ENCODE assay signal across 8 cellular contexts in the genomic region with DNA sequence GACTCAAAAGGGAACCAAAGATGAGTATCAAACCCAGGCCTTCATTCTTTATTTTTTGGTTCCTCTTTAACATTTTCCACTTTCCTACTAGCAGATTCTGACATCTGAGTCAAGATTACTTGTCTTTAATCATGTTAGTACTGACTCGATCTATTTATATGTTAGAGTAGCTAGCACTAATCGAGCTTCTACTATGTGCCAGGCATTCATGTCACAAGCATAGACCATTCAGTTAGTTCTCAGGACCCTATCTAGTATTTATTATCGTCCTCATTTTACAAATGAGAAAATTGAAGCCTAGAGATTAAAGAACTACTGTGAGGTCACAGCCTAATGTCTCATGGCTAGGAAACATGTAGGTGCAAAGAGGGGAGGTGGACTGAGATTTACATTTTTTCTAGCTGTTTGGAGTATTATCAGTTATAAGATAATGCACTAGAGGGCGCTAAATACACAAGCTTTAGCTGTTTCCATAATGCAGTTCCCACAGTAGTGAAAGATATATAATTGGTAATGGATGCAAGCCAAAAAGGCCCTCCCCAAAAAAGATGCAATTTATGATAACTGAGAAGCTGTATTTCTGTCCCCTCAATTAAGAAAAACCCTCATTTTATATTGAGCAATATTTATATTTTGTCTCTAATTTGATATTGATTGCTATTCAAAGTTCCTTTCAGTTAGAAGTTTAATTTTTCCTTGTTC. TPM values are rescaled to one million over a fixed set of nuclear protein-coding genes. Genes with fewer than 3 reads are reported as not detected.
DNase-seq lines count a peak whose midpoint lies in the region; ATAC-seq and TF ChIP-seq lines count a peak whose summit lies in the region.

No MANE protein-coding gene starts in this region.

- intact Hi-C loops in activated T-helper 2 cell treated with anti-CD3 and anti-CD28 coated beads, Interferon-gamma antibody, Interleukin-2, Interleukin-4, amounts not matched to agents 10 μg/mL and 5 μg/mL and 100 μg/mL, durations not matched to agents 14 hours and 24 hours and 36 hours (cut with micrococcal nuclease): loop anchor here (1.0 to 5.0 kb wide), 4 partner anchors 60 to 366 kb away; no protein-coding TSS in a partner anchor

- no peak for DNase-seq in BE2C
- DNase-seq in GM19240 (ENCODE audit: insufficient read length, low spot score): peak; percentile 32
- DNase-seq in NCI-H2227 treated with DMSO at 0.1 percent for 48 hours (lab: John Stamatoyannopoulos, UW): peak; percentile 88
- no peak for DNase-seq in activated T-helper 2 cell treated with anti-CD3 and anti-CD28 coated beads, Interferon-gamma antibody, Interleukin-2, Interleukin-4, amounts not matched to agents 10 μg/mL and 5 μg/mL and 100 μg/mL, durations not matched to agents 14 hours and 24 hours and 36 hours (ENCODE audit: low spot score)
- peak; percentile 85 for DNase-seq in inferior parietal cortex (ENCODE audit: extremely low spot score)
- no peak for DNase-seq in thoracic aorta (ENCODE audit: low spot score)
- no peak for DNase-seq in activated CD4-positive, CD25-positive, alpha-beta regulatory T cell treated with anti-CD3 and anti-CD28 coated beads, Interleukin-2, amount 50 U/mL, for 72 hours

- H3K9me3 ChIP-seq in BE2C (no peaks in the 10 kb centered on the region), thoracic aorta (no peaks in the 10 kb centered on the region)

- H3K36me3 ChIP-seq in BE2C (no peaks in the 10 kb centered on the region), thoracic aorta (no peaks in the 10 kb centered on the region)

- H3K4me1 Mint-ChIP-seq in activated T-helper 2 cell treated with anti-CD3 and anti-CD28 coated beads, Interferon-gamma antibody, Interleukin-2, Interleukin-4, amounts not matched to agents 10 μg/mL and 5 μg/mL and 100 μg/mL, durations not matched to agents 14 hours and 24 hours and 36 hours (ENCODE audit: low read depth): peaks cover 63% of the 10 kb centered on the region

- H3K9me3 Mint-ChIP-seq in activated T-helper 2 cell treated with anti-CD3 and anti-CD28 coated beads, Interferon-gamma antibody, Interleukin-2, Interleukin-4, amounts not matched to agents 10 μg/mL and 5 μg/mL and 100 μg/mL, durations not matched to agents 14 hours and 24 hours and 36 hours: no peaks in the 10 kb centered on the region

- H3K27me3 ChIP-seq in BE2C (no peaks in the 10 kb centered on the region), thoracic aorta (replicated peaks; ENCODE audit: insufficient read depth) (no peaks in the 10 kb centered on the region)

- no peak overlapping the region for H3K4me3 Mint-ChIP-seq in activated T-helper 2 cell treated with anti-CD3 and anti-CD28 coated beads, Interferon-gamma antibody, Interleukin-2, Interleukin-4, amounts not matched to agents 10 μg/mL and 5 μg/mL and 100 μg/mL, durations not matched to agents 14 hours and 24 hours and 36 hours (ENCODE audit: low read depth)

- H3K27ac ChIP-seq in thoracic aorta: peak overlapping the region in 1 of 2 donors; percentile 97

- H3K36me3 Mint-ChIP-seq in activated T-helper 2 cell treated with anti-CD3 and anti-CD28 coated beads, Interferon-gamma antibody, Interleukin-2, Interleukin-4, amounts not matched to agents 10 μg/mL and 5 μg/mL and 100 μg/mL, durations not matched to agents 14 hours and 24 hours and 36 hours (ENCODE audit: low read depth): peaks cover 53% of the 10 kb centered on the region

- H3K4me1 ChIP-seq in BE2C (peaks cover 23% of the 10 kb centered on the region), thoracic aorta (ENCODE audit: control insufficient read depth in 1 of 2, low read depth in 2 of 2) (peaks cover 42 to 69% of the 10 kb centered on the region in 2 donors)

- H3K27me3 Mint-ChIP-seq in activated T-helper 2 cell treated with anti-CD3 and anti-CD28 coated beads, Interferon-gamma antibody, Interleukin-2, Interleukin-4, amounts not matched to agents 10 μg/mL and 5 μg/mL and 100 μg/mL, durations not matched to agents 14 hours and 24 hours and 36 hours (ENCODE audit: low read depth): no peaks in the 10 kb centered on the region

- H3K27ac Mint-ChIP-seq in activated T-helper 2 cell treated with anti-CD3 and anti-CD28 coated beads, Interferon-gamma antibody, Interleukin-2, Interleukin-4, amounts not matched to agents 10 μg/mL and 5 μg/mL and 100 μg/mL, durations not matched to agents 14 hours and 24 hours and 36 hours: peak overlapping the region; percentile 76

- no peak overlapping the region for H3K4me3 ChIP-seq in BE2C (ENCODE audit: low read depth, low read length)
- no peak overlapping the region for H3K4me3 ChIP-seq in thoracic aorta

- ATAC-seq in thoracic aorta (ENCODE audit: insufficient number of reproducible peaks, low FRiP score, low read depth): no peak
- ATAC-seq in GM19328 (IDR thresholded peaks at IDR 0.05; ENCODE audit: unreplicated experiment): no peak

- TF ChIP-seq CTCF in BE2C (IDR thresholded peaks at IDR 0.05; ENCODE audit: low read depth, low read length): peak; percentile 71
- peak; percentile 74 for TF ChIP-seq CTCF in thoracic aorta (IDR thresholded peaks at IDR 0.05)

RNA-seq across cellular contexts. Expression of a gene that starts 32.9 kb away (rescaled TPM):
- polyA plus RNA-seq in BE2C (2012; ENCODE audit: insufficient read depth, insufficient read length, low read depth): 41.2 TPM
- 134 and 135 TPM in 2 replicates for total RNA-seq in activated T-helper 2 cell treated with anti-CD3 and anti-CD28 coated beads, Interferon-gamma antibody, Interleukin-2, Interleukin-4, amounts not matched to agents 10 μg/mL and 5 μg/mL and 100 μg/mL, durations not matched to agents 14 hours and 24 hours and 36 hours
- 100 to 1,000 TPM; 139 to 140 TPM for total RNA-seq in thoracic aorta

Comparison
In these comparisons a context has a peak if more than half of its experiments do, and no peak if none do; other contexts are left out.
1. DNase-seq: peak in GM19240 (single experiment), NCI-H2227 treated with DMSO at 0.1 percent for 48 hours (single experiment) and inferior parietal cortex (single experiment); none in BE2C (single experiment), activated T-helper 2 cell treated with anti-CD3 and anti-CD28 coated beads, Interferon-gamma antibody, Interleukin-2, Interleukin-4, amounts not matched to agents 10 μg/mL and 5 μg/mL and 100 μg/mL, durations not matched to agents 14 hours and 24 hours and 36 hours (single experiment), thoracic aorta (single experiment) and activated CD4-positive, CD25-positive, alpha-beta regulatory T cell treated with anti-CD3 and anti-CD28 coated beads, Interleukin-2, amount 50 U/mL, for 72 hours (single experiment).